ENCODE assay signal across 1 cellular context in the genomic region with DNA sequence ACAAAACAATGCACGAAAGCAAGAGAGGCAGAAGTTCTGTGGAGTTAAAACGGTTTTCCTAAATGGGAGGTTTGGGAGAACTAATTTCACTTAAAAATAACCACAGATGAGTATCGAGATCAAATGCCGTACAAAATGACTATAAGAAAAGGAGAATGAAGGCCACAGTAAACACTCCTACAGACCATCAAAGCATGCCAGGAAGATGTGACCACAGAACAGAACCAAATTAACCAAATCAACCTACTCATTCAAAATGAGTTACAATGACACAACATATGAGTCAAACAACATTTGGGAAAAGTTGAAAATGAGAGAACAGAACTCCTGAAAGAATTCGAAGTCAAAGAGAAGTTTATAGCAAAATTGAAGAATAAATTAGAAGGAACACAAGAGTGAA.
TF ChIP-seq lines count a peak whose summit lies in the region.

No MANE protein-coding gene starts in this region.

TF ChIP-seq in GM23338, 12 proteins besides CTCF, POLR2A, EP300 and RAD21 (continued from another document):
- TF ChIP-seq, protein P1, sequence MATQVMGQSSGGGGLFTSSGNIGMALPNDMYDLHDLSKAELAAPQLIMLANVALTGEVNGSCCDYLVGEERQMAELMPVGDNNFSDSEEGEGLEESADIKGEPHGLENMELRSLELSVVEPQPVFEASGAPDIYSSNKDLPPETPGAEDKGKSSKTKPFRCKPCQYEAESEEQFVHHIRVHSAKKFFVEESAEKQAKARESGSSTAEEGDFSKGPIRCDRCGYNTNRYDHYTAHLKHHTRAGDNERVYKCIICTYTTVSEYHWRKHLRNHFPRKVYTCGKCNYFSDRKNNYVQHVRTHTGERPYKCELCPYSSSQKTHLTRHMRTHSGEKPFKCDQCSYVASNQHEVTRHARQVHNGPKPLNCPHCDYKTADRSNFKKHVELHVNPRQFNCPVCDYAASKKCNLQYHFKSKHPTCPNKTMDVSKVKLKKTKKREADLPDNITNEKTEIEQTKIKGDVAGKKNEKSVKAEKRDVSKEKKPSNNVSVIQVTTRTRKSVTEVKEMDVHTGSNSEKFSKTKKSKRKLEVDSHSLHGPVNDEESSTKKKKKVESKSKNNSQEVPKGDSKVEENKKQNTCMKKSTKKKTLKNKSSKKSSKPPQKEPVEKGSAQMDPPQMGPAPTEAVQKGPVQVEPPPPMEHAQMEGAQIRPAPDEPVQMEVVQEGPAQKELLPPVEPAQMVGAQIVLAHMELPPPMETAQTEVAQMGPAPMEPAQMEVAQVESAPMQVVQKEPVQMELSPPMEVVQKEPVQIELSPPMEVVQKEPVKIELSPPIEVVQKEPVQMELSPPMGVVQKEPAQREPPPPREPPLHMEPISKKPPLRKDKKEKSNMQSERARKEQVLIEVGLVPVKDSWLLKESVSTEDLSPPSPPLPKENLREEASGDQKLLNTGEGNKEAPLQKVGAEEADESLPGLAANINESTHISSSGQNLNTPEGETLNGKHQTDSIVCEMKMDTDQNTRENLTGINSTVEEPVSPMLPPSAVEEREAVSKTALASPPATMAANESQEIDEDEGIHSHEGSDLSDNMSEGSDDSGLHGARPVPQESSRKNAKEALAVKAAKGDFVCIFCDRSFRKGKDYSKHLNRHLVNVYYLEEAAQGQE (IDR thresholded peaks at IDR 0.05; ENCODE audit: unreplicated experiment) = no peak
- TF ChIP-seq EZH2phosphoT487 (IDR thresholded peaks at IDR 0.05; ENCODE audit: unreplicated experiment) (no peak), EZH2 (IDR thresholded peaks at IDR 0.05; ENCODE audit: low read depth, unreplicated experiment) (no peak), ZNF462 (CRISPR knock-in tag; IDR thresholded peaks at IDR 0.05) (no peak), POLR2AphosphoS5 (IDR thresholded peaks at IDR 0.05; ENCODE audit: low read depth) (no peak), JUNB (IDR thresholded peaks at IDR 0.05; ENCODE audit: unreplicated experiment) (no peak), CREB1 (CRISPR knock-in tag; IDR thresholded peaks at IDR 0.05; ENCODE audit: low read depth) (no peak), ETS1 (IDR thresholded peaks at IDR 0.05) (no peak), ZNF114 (CRISPR knock-in tag; IDR thresholded peaks at IDR 0.05) (no peak), ZNF331 (CRISPR knock-in tag; IDR thresholded peaks at IDR 0.05; ENCODE audit: low read depth) (no peak)
